In genomic region chr6:33213166-33213988, GRCh38 we compare ENCODE assay signal across 9 cellular contexts. TPM values are rescaled to one million over a fixed set of nuclear protein-coding genes. Genes with fewer than 3 reads are reported as not detected.
DNase-seq lines count a peak whose midpoint lies in the region; ATAC-seq, FAIRE-seq and TF ChIP-seq lines count a peak whose summit lies in the region.
"Had no signal": no experiment of that assay in that cellular context is flagged by ENCODE, and none has a peak within 500 bp of the region (broad histone marks: within the 10 kb centered on the region; RNA-seq: fewer than 3 reads in every experiment).

No MANE protein-coding gene starts in this region.

- TF ChIP-seq CTCF in gastroesophageal sphincter (IDR thresholded peaks at IDR 0.05) (no peak), ovary (IDR thresholded peaks at IDR 0.05) (no peak)

- ATAC-seq in T-helper 17 cell (peak; percentile 27), gastroesophageal sphincter (peak; percentile 35)

- H3K27me3 ChIP-seq in gastroesophageal sphincter = no peaks in the 10 kb centered on the region
- H3K27me3 ChIP-seq in ovary = no peaks in the 10 kb centered on the region
- H3K27me3 ChIP-seq in small intestine (ENCODE audit: control insufficient read depth in 2 of 2, insufficient read depth in 2 of 2, low read length in 2 of 2) = peaks cover 2 to 3% of the 10 kb centered on the region in 2 donors
- H3K27me3 ChIP-seq: adrenal gland had no signal

- peaks cover 0 to 39% (median 7%) of the 10 kb centered on the region in 3 donors for H3K4me1 ChIP-seq in gastroesophageal sphincter
- peaks cover 11% of the 10 kb centered on the region for H3K4me1 ChIP-seq in ovary (ENCODE audit: insufficient read depth)
- H3K4me1 ChIP-seq in small intestine (ENCODE audit: control insufficient read depth in 2 of 2, insufficient read depth in 1 of 2, low read depth in 1 of 2, low read length in 1 of 2) = peaks cover 3 to 4% of the 10 kb centered on the region in 2 donors

- peaks cover 31% of the 10 kb centered on the region for H3K27me3 Mint-ChIP-seq in activated CD4-positive, alpha-beta T cell treated with anti-CD3 and anti-CD28 coated beads, Interleukin-2, amount 10 ng/mL, durations not matched to agents 7 days and 5 days
- H3K27me3 Mint-ChIP-seq in T-helper 17 cell = peaks cover 52% of the 10 kb centered on the region

- H3K9me3 ChIP-seq in T-helper 17 cell (ENCODE audit: control insufficient read depth, low read length, poor library complexity, severe bottlenecking) (no peaks in the 10 kb centered on the region), gastroesophageal sphincter (no peaks in the 10 kb centered on the region), ovary (no peaks in the 10 kb centered on the region), small intestine (ENCODE audit: control insufficient read depth, low read depth) (no peaks in the 10 kb centered on the region)
- H3K9me3 ChIP-seq: adrenal gland had no signal

- TF ChIP-seq POLR2A in gastroesophageal sphincter (IDR thresholded peaks at IDR 0.05) (peak in 1 of 2 donors; percentile 10), ovary (IDR thresholded peaks at IDR 0.05) (no peak)

- H3K4me3 ChIP-seq in gastroesophageal sphincter (peak overlapping the region; percentile 8 to 55), ovary (peak overlapping the region; percentile 36), small intestine (ENCODE audit: low read depth in 1 of 2, low read length in 2 of 2) (peak overlapping the region in 1 of 2 donors; percentile 6)

- DNase-seq in activated CD4-positive, alpha-beta T cell treated with anti-CD3 and anti-CD28 coated beads, Interleukin-2, amount 10 ng/mL, durations not matched to agents 7 days and 5 days = no peak
- no peak for DNase-seq in activated CD4-positive, alpha-beta T cell treated with anti-CD3 and anti-CD28 coated beads for 1 hour
- no peak for DNase-seq in T-helper 17 cell
- peak in 3 of 5 donors; percentile 42 to 73 (median 56) for DNase-seq in ovary
- no peak for DNase-seq in NCI-H1436 treated with DMSO at 0.1 percent for 48 hours (lab: John Stamatoyannopoulos, UW)
- DNase-seq in superior temporal gyrus (ENCODE audit: extremely low spot score) = no peak
- DNase-seq in small intestine = no peak

- no peak for FAIRE-seq in small intestine (lab: Jason Lieb, UNC)

- 1% methylated on average over 21 of the region's 43 CpGs; no CpG with 5 or more reads in 1 of the 2 donors for WGBS in gastroesophageal sphincter (ENCODE audit: low coverage in 1 of 2), 2 donors
- 0 to 1% (median 1%) methylated on average over 42 to 43 of the region's 43 CpGs for WGBS in ovary, 3 donors
- 1 to 2% (median 2%) methylated on average over 39 to 43 of the region's 43 CpGs for WGBS in small intestine, 3 donors

- peak overlapping the region; percentile 7 for H3K4me3 Mint-ChIP-seq in activated CD4-positive, alpha-beta T cell treated with anti-CD3 and anti-CD28 coated beads, Interleukin-2, amount 10 ng/mL, durations not matched to agents 7 days and 5 days
- peak overlapping the region; percentile 89 for H3K4me3 Mint-ChIP-seq in T-helper 17 cell

- peaks cover 31% of the 10 kb centered on the region for H3K4me1 Mint-ChIP-seq in activated CD4-positive, alpha-beta T cell treated with anti-CD3 and anti-CD28 coated beads, Interleukin-2, amount 10 ng/mL, durations not matched to agents 7 days and 5 days
- peaks cover 36% of the 10 kb centered on the region for H3K4me1 Mint-ChIP-seq in T-helper 17 cell

- intact Hi-C loops in ovary (cut with DNase I) = no loop called here

- POLR2A ChIA-PET in activated CD4-positive, alpha-beta T cell treated with anti-CD3 and anti-CD28 coated beads, Interleukin-2, amount 10 ng/mL, durations not matched to agents 7 days and 5 days (lab: Charles Lee) = no interaction called here

- no peaks in the 10 kb centered on the region for H3K9me3 Mint-ChIP-seq in activated CD4-positive, alpha-beta T cell treated with anti-CD3 and anti-CD28 coated beads, Interleukin-2, amount 10 ng/mL, durations not matched to agents 7 days and 5 days

- H3K36me3 ChIP-seq in gastroesophageal sphincter = peaks cover 0 to 29% of the 10 kb centered on the region in 2 donors
- H3K36me3 ChIP-seq in ovary = no peaks in the 10 kb centered on the region
- no peaks in the 10 kb centered on the region for H3K36me3 ChIP-seq in small intestine (ENCODE audit: control insufficient read depth in 2 of 2, insufficient read depth in 2 of 2, low read length in 2 of 2)

- H3K36me3 Mint-ChIP-seq in activated CD4-positive, alpha-beta T cell treated with anti-CD3 and anti-CD28 coated beads, Interleukin-2, amount 10 ng/mL, durations not matched to agents 7 days and 5 days (ENCODE audit: low read depth) = peaks cover 29% of the 10 kb centered on the region
- H3K36me3 Mint-ChIP-seq in T-helper 17 cell (ENCODE audit: low read depth) = peaks cover 6% of the 10 kb centered on the region

- no peak overlapping the region for H3K27ac Mint-ChIP-seq in activated CD4-positive, alpha-beta T cell treated with anti-CD3 and anti-CD28 coated beads, Interleukin-2, amount 10 ng/mL, durations not matched to agents 7 days and 5 days
- H3K27ac Mint-ChIP-seq in T-helper 17 cell = peak overlapping the region; percentile 63

- CTCF ChIA-PET in activated CD4-positive, alpha-beta T cell treated with anti-CD3 and anti-CD28 coated beads, Interleukin-2, amount 10 ng/mL, durations not matched to agents 7 days and 5 days (lab: Charles Lee) = interaction anchor here (1.0 kb wide), 1 partner anchor 35 kb away, joined by 3 read pairs; no protein-coding TSS in a partner anchor

- no peak for TF ChIP-seq EP300 in gastroesophageal sphincter (IDR thresholded peaks at IDR 0.05)
- no peak for TF ChIP-seq EP300 in ovary (IDR thresholded peaks at IDR 0.05)

- peak overlapping the region in 3 of 4 donors; percentile 11 to 65 (median 35) for H3K27ac ChIP-seq in gastroesophageal sphincter
- H3K27ac ChIP-seq in ovary = peak overlapping the region in 1 of 2 donors; percentile 7
- H3K27ac ChIP-seq in small intestine (ENCODE audit: low read depth in 1 of 2, low read length in 1 of 2) = no peak overlapping the region
- H3K27ac ChIP-seq: adrenal gland had no signal

RNA-seq across cellular contexts. Expression of gene RING1, which starts 5.1 kb away (rescaled TPM):
- 10 to 100 TPM; 38.1 to 44.0 TPM for total RNA-seq in activated CD4-positive, alpha-beta T cell treated with anti-CD3 and anti-CD28 coated beads, Interleukin-2, amount 10 ng/mL, durations not matched to agents 7 days and 5 days
- total RNA-seq in T-helper 17 cell = 10 to 100 TPM; 27.9 to 28.2 TPM
- 10 to 100 TPM; 12.5 to 23.8 (median 17.7) TPM for total RNA-seq in gastroesophageal sphincter
- total RNA-seq in ovary = 10 to 100 TPM; 20.7 to 70.6 (median 52.3) TPM
- 10 to 100 TPM; 37.3 to 51.7 TPM for polyA plus RNA-seq in ovary
- 10 to 100 TPM; 30.4 to 46.7 (median 42.3) TPM for polyA plus RNA-seq in small intestine

RNA-seq across cellular contexts. Expression of gene HSD17B8, which starts 8.9 kb away (rescaled TPM):
- 10 to 100 TPM; 11.0 to 13.6 TPM for total RNA-seq in activated CD4-positive, alpha-beta T cell treated with anti-CD3 and anti-CD28 coated beads, Interleukin-2, amount 10 ng/mL, durations not matched to agents 7 days and 5 days
- total RNA-seq in T-helper 17 cell (10 to 100 TPM in 1 of 2 donors, 1 to 10 TPM in 1; 7.6 to 11.9 TPM), gastroesophageal sphincter (10 to 100 TPM in 3 of 4 donors, 1 to 10 TPM in 1; 2.2 to 16.1 (median 12.2) TPM), ovary (10 to 100 TPM in 2 of 7 donors, 1 to 10 TPM in 5; 4.0 to 18.4 (median 7.7) TPM)
- polyA plus RNA-seq in ovary (10 to 100 TPM in 1 of 2 donors, 1 to 10 TPM in 1; 9.4 to 10.3 TPM), small intestine (10 to 100 TPM; 30.9 to 33.8 (median 32.2) TPM)

RNA-seq across cellular contexts. Expression of gene SLC39A7, which starts 12.7 kb away (rescaled TPM):
- total RNA-seq in activated CD4-positive, alpha-beta T cell treated with anti-CD3 and anti-CD28 coated beads, Interleukin-2, amount 10 ng/mL, durations not matched to agents 7 days and 5 days = 10 to 100 TPM; 34.8 to 48.5 TPM
- 10 to 100 TPM; 22.4 to 25.8 TPM for total RNA-seq in T-helper 17 cell
- total RNA-seq in gastroesophageal sphincter = 10 to 100 TPM; 54.6 to 79.9 (median 66.4) TPM
- 10 to 100 TPM; 27.4 to 73.7 (median 61.2) TPM for total RNA-seq in ovary
- polyA plus RNA-seq in ovary = 10 to 100 TPM; 54.0 to 80.0 TPM
- 100 to 1,000 TPM in 1 of 3 donors, 10 to 100 TPM in 2; 38.9 to 162 (median 57.3) TPM for polyA plus RNA-seq in small intestine

RNA-seq across cellular contexts. Expression of gene RXRB, which starts 12.9 kb away (rescaled TPM):
- 10 to 100 TPM; 45.0 to 46.2 TPM for total RNA-seq in activated CD4-positive, alpha-beta T cell treated with anti-CD3 and anti-CD28 coated beads, Interleukin-2, amount 10 ng/mL, durations not matched to agents 7 days and 5 days
- total RNA-seq in T-helper 17 cell (10 to 100 TPM; 51.0 to 64.4 TPM), gastroesophageal sphincter (10 to 100 TPM; 20.0 to 38.8 (median 28.9) TPM), ovary (10 to 100 TPM; 19.8 to 54.0 (median 48.5) TPM)
- polyA plus RNA-seq in ovary (10 to 100 TPM; 40.9 to 42.1 TPM), small intestine (10 to 100 TPM; 26.3 to 32.4 (median 29.2) TPM)

RNA-seq across cellular contexts. Expression of gene COL11A2, which starts 21.1 kb away (rescaled TPM):
- total RNA-seq in activated CD4-positive, alpha-beta T cell treated with anti-CD3 and anti-CD28 coated beads, Interleukin-2, amount 10 ng/mL, durations not matched to agents 7 days and 5 days = 1 to 10 TPM; 1.3 to 1.4 TPM
- total RNA-seq in T-helper 17 cell (under 1 TPM; 0.52 to 0.89 TPM), gastroesophageal sphincter (1 to 10 TPM in 1 of 4 donors, under 1 TPM in 3; 0.35 to 1.4 (median 0.45) TPM), ovary (1 to 10 TPM in 2 of 7 donors, under 1 TPM in 5; 0.53 to 1.2 (median 0.92) TPM)
- polyA plus RNA-seq in ovary (under 1 TPM; 0.52 to 0.96 TPM), small intestine (under 1 TPM; 0.27 to 0.67 (median 0.57) TPM)

Comparison
In these comparisons a context has a peak if more than half of its experiments do, and no peak if none do; other contexts are left out.
1. DNase-seq: peak in ovary (3 of 5); none in activated CD4-positive, alpha-beta T cell treated with anti-CD3 and anti-CD28 coated beads, Interleukin-2, amount 10 ng/mL, durations not matched to agents 7 days and 5 days (single experiment), activated CD4-positive, alpha-beta T cell treated with anti-CD3 and anti-CD28 coated beads for 1 hour (single experiment), T-helper 17 cell (0 of 3), NCI-H1436 treated with DMSO at 0.1 percent for 48 hours (single experiment), superior temporal gyrus (single experiment) and small intestine (single experiment).
2. H3K27ac ChIP-seq: peak in gastroesophageal sphincter (3 of 4); none in small intestine (0 of 2).